Comparison of ENCODE assay signal across 13 cellular contexts in the genomic region with DNA sequence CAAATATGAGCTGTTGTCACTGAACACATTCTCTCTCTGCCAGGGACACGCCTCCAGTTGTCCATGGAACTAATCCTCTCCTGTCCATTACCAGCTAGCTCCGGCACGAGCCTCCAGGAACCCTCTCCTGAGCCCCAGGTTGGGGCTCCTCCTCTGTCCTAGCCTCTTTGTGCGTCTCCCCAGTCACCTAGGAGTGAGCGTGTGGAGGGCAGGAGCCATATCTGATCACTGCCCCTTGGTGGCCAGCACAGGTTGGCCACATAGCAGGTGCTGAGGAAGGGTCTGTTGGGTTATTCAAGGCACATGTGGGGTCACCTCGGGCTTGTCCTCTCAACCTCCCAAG. TPM values are rescaled to one million over a fixed set of nuclear protein-coding genes. Genes with fewer than 3 reads are reported as not detected.
DNase-seq lines count a peak whose midpoint lies in the region; ATAC-seq and TF ChIP-seq lines count a peak whose summit lies in the region.
"Had no signal": no experiment of that assay in that cellular context is flagged by ENCODE, and none has a peak within 500 bp of the region (broad histone marks: within the 10 kb centered on the region; RNA-seq: fewer than 3 reads in every experiment).

No MANE protein-coding gene starts in this region.

- peak overlapping the region; percentile 86 for H3K4me3 ChIP-seq in GM12864 (ENCODE audit: low read depth, low read length)
- H3K4me3 ChIP-seq: upper lobe of right lung had no signal

- peak overlapping the region; percentile 100 for H3K4me3 Mint-ChIP-seq in neural crest cell

- DNase-seq in GM12864 (ENCODE audit: low read depth) (no peak), RWPE1 (ENCODE audit: low spot score) (no peak), neural crest cell (ENCODE audit: low read depth, low spot score) (no peak), NCI-H510A (lab: John Stamatoyannopoulos, UW) (no peak)
- no peak for DNase-seq in stimulated activated CD4-positive, alpha-beta T cell treated with anti-CD3 and anti-CD28 coated beads, Interleukin-4, amount 100 ng/mL, for 24 hours
- DNase-seq: amniotic stem cell, dermis blood vessel endothelial cell, NCI-H146, NCI-H524, upper lobe of right lung had no signal

- CTCF ChIA-PET in RWPE1 (lab: Yijun Ruan, JAX) = interaction anchor here (0.6 kb wide), 1 partner anchor 361 kb away, joined by 3 read pairs; no protein-coding TSS in a partner anchor

- POLR2A ChIA-PET in RWPE1 (lab: Yijun Ruan, JAX; ENCODE audit: low non-redundant PET) = interaction anchor here (0.6 to 2.7 kb wide), 2 partner anchors 10 to 50 kb away, joined by 3 to 9 read pairs; partner anchors contain the start of genes CAPN1, FAU and MRPL49

- no peak for ATAC-seq in HG03565 (IDR thresholded peaks at IDR 0.05; ENCODE audit: unreplicated experiment)
- ATAC-seq: upper lobe of right lung had no signal

- TF ChIP-seq CTCF in GM12864 (IDR thresholded peaks at IDR 0.05; ENCODE audit: low read depth, low read length, missing control alignments) (no peak), RWPE1 (conservative IDR thresholded peaks at IDR 0.05; ENCODE audit: low read depth) (no peak), neural crest cell (conservative IDR thresholded peaks at IDR 0.05) (no peak)

- peak overlapping the region; percentile 96 for H3K27ac ChIP-seq in RWPE1
- H3K27ac ChIP-seq: parathyroid adenoma, upper lobe of right lung had no signal

- H3K9me3 Mint-ChIP-seq in neural crest cell = no peaks in the 10 kb centered on the region
- H3K9me3 Mint-ChIP-seq: T-helper 1 cell treated with Interleukin-12 subunit alpha and Interleukin-12 subunit beta and Interleukin-4 antibody, amounts not matched to agents 30 μg/mL and 1 μg/mL, for 36 hours had no signal

- no peak overlapping the region for H3K27ac Mint-ChIP-seq in neural crest cell (ENCODE audit: unreplicated experiment)
- H3K27ac Mint-ChIP-seq: T-helper 1 cell treated with Interleukin-12 subunit alpha and Interleukin-12 subunit beta and Interleukin-4 antibody, amounts not matched to agents 30 μg/mL and 1 μg/mL, for 36 hours had no signal

- peaks cover 29% of the 10 kb centered on the region for H3K4me1 Mint-ChIP-seq in neural crest cell

- no peaks in the 10 kb centered on the region for H3K36me3 Mint-ChIP-seq in neural crest cell (ENCODE audit: low read depth)

- peaks cover 9% of the 10 kb centered on the region for H3K27me3 Mint-ChIP-seq in neural crest cell (ENCODE audit: low read depth)

RNA-seq across cellular contexts. Expression of gene SYVN1, which starts 2.5 kb away (rescaled TPM):
- total RNA-seq in neural crest cell = 35.1 and 36.7 TPM in 2 replicates

RNA-seq across cellular contexts. Expression of gene MRPL49, which starts 9.7 kb away (rescaled TPM):
- 50.3 and 59.3 TPM in 2 replicates for total RNA-seq in neural crest cell

RNA-seq across cellular contexts. Expression of gene FAU, which starts 9.9 kb away (rescaled TPM):
- 697 and 738 TPM in 2 replicates for total RNA-seq in neural crest cell

RNA-seq across cellular contexts. Expression of gene ZNHIT2, which starts 14.4 kb away (rescaled TPM):
- total RNA-seq in neural crest cell = 8.0 and 8.3 TPM in 2 replicates

RNA-seq across cellular contexts. Expression of gene TM7SF2, which starts 20.2 kb away (rescaled TPM):
- 102 and 104 TPM in 2 replicates for total RNA-seq in neural crest cell
